1 cellular context compared by ENCODE assay signal in genomic region chr2:26347286-26347865, GRCh38.
A peak's percentile ranks its signal among the peaks of the same experiment; 100 is the strongest.
TF ChIP-seq lines count a peak whose summit lies in the region.

No MANE protein-coding gene starts in this region.

TF ChIP-seq in HepG2, 621 proteins besides CTCF, POLR2A, EP300 and RAD21 (continued from another document):
- TF ChIP-seq PAXIP1 (CRISPR knock-in tag; conservative IDR thresholded peaks at IDR 0.05): peak; percentile 24; the same call in 1 of the 2 replicates
- no peak for TF ChIP-seq ELF3 (CRISPR knock-in tag; IDR thresholded peaks at IDR 0.05)
- no peak for TF ChIP-seq SATB2 (CRISPR knock-in tag; IDR thresholded peaks at IDR 0.05)
- no peak for TF ChIP-seq NR2F2 (IDR thresholded peaks at IDR 0.05; ENCODE audit: borderline replicate concordance, low read depth)
- TF ChIP-seq FOXA3 (CRISPR knock-in tag; IDR thresholded peaks at IDR 0.05): peak; percentile 69
- peak; percentile 25; the same call in 1 of the 2 replicates for TF ChIP-seq FOXK1 (CRISPR knock-in tag; IDR thresholded peaks at IDR 0.05; ENCODE audit: borderline replicate concordance, low read depth)
- no peak; the same call in 1 of the 2 replicates for TF ChIP-seq TAF1 (CRISPR knock-in tag; IDR thresholded peaks at IDR 0.05)
- TF ChIP-seq FOXP1 (IDR thresholded peaks at IDR 0.05): no peak
- TF ChIP-seq FOXP1 (CRISPR knock-in tag; IDR thresholded peaks at IDR 0.05): peak; percentile 68
- no peak for TF ChIP-seq TOE1 (CRISPR knock-in tag; IDR thresholded peaks at IDR 0.05)
- TF ChIP-seq MAFF (IDR thresholded peaks at IDR 0.05; ENCODE audit: low read depth, low read length): no peak
- no peak for TF ChIP-seq JUND (CRISPR knock-in tag; IDR thresholded peaks at IDR 0.05)
- TF ChIP-seq TSC22D2 (CRISPR knock-in tag; IDR thresholded peaks at IDR 0.05; ENCODE audit: borderline replicate concordance): no peak
TF ChIP-seq in HepG2: peak in this region for 17.
